In genomic region chr10:5938291-5938690, GRCh38 we compare ENCODE assay signal across 22 cellular contexts. TPM values are rescaled to one million over a fixed set of nuclear protein-coding genes. Genes with fewer than 3 reads are reported as not detected.
DNase-seq lines count a peak whose midpoint lies in the region; ATAC-seq, FAIRE-seq and TF ChIP-seq lines count a peak whose summit lies in the region.
"Had no signal": no experiment of that assay in that cellular context is flagged by ENCODE, and none has a peak within 500 bp of the region (broad histone marks: within the 10 kb centered on the region; RNA-seq: fewer than 3 reads in every experiment).

No MANE protein-coding gene starts in this region.

- H3K4me3 Mint-ChIP-seq in activated T-cell treated with anti-CD3 and anti-CD28 coated beads, Interleukin-2, amount 50 U/mL, for 72 hours = no peak overlapping the region
- H3K4me3 Mint-ChIP-seq in CD14-positive monocyte (no peak overlapping the region), neural crest cell (no peak overlapping the region)
- H3K4me3 Mint-ChIP-seq in activated T-helper 17 cell treated with anti-CD3 and anti-CD28 coated beads, Interleukin-2, amount 50 U/mL, for 72 hours = no peak overlapping the region
- H3K4me3 Mint-ChIP-seq in activated CD4-positive, alpha-beta T cell treated with anti-CD3 and anti-CD28 coated beads for 36 hours = no peak overlapping the region
- H3K4me3 Mint-ChIP-seq: CD4-positive, CD25-positive, alpha-beta regulatory T cell; CD8-positive, alpha-beta memory T cell; GM23338; IgD-negative memory B cell had no signal

- H3K27me3 Mint-ChIP-seq in activated T-cell treated with anti-CD3 and anti-CD28 coated beads, Interleukin-2, amount 50 U/mL, for 72 hours (ENCODE audit: low read depth) = no peaks in the 10 kb centered on the region
- H3K27me3 Mint-ChIP-seq in CD14-positive monocyte (ENCODE audit: low read depth in 3 of 3) (peaks cover 0 to 2% (median 0%) of the 10 kb centered on the region in 3 donors), neural crest cell (ENCODE audit: low read depth) (no peaks in the 10 kb centered on the region)
- H3K27me3 Mint-ChIP-seq in activated T-helper 17 cell treated with anti-CD3 and anti-CD28 coated beads, Interleukin-2, amount 50 U/mL, for 72 hours = no peaks in the 10 kb centered on the region
- H3K27me3 Mint-ChIP-seq in activated CD4-positive, alpha-beta T cell treated with anti-CD3 and anti-CD28 coated beads for 36 hours = no peaks in the 10 kb centered on the region
- H3K27me3 Mint-ChIP-seq: CD4-positive, CD25-positive, alpha-beta regulatory T cell; CD8-positive, alpha-beta memory T cell; IgD-negative memory B cell had no signal

- H3K36me3 Mint-ChIP-seq in activated T-cell treated with anti-CD3 and anti-CD28 coated beads, Interleukin-2, amount 50 U/mL, for 72 hours (ENCODE audit: insufficient read depth in 2 of 2) = peaks cover 3 to 11% of the 10 kb centered on the region in 2 donors
- H3K36me3 Mint-ChIP-seq in CD14-positive monocyte = peaks cover 44 to 54% of the 10 kb centered on the region in 2 donors
- H3K36me3 Mint-ChIP-seq in activated T-helper 17 cell treated with anti-CD3 and anti-CD28 coated beads, Interleukin-2, amount 50 U/mL, for 72 hours (ENCODE audit: low read depth) = peaks cover 55% of the 10 kb centered on the region
- peaks cover 17% of the 10 kb centered on the region for H3K36me3 Mint-ChIP-seq in neural crest cell (ENCODE audit: low read depth)
- peaks cover 14% of the 10 kb centered on the region for H3K36me3 Mint-ChIP-seq in activated CD4-positive, alpha-beta T cell treated with anti-CD3 and anti-CD28 coated beads for 36 hours (ENCODE audit: low read depth)

- CTCF ChIA-PET in activated CD4-positive, alpha-beta T cell treated with anti-CD3 and anti-CD28 coated beads for 36 hours (lab: Charles Lee) = interaction anchor here (0.9 kb wide), 1 partner anchor 34 kb away, joined by 3 read pairs; no protein-coding TSS in a partner anchor

- no peaks in the 10 kb centered on the region for H3K9me3 Mint-ChIP-seq in activated T-cell treated with anti-CD3 and anti-CD28 coated beads, Interleukin-2, amount 50 U/mL, for 72 hours
- no peaks in the 10 kb centered on the region for H3K9me3 Mint-ChIP-seq in CD14-positive monocyte
- H3K9me3 Mint-ChIP-seq in activated T-helper 17 cell treated with anti-CD3 and anti-CD28 coated beads, Interleukin-2, amount 50 U/mL, for 72 hours = no peaks in the 10 kb centered on the region
- H3K9me3 Mint-ChIP-seq in neural crest cell = no peaks in the 10 kb centered on the region
- H3K9me3 Mint-ChIP-seq in activated CD4-positive, alpha-beta T cell treated with anti-CD3 and anti-CD28 coated beads for 36 hours (ENCODE audit: low read depth) = no peaks in the 10 kb centered on the region
- H3K9me3 Mint-ChIP-seq: CD4-positive, CD25-positive, alpha-beta regulatory T cell; CD8-positive, alpha-beta memory T cell; GM23338; IgD-negative memory B cell had no signal

- no peak for ATAC-seq in activated T-cell treated with anti-CD3 and anti-CD28 coated beads, Interleukin-2, amount 50 U/mL, for 72 hours (replicated peaks in 1 of 2)
- ATAC-seq in activated T-helper 17 cell treated with anti-CD3 and anti-CD28 coated beads, Interleukin-2, amount 50 U/mL, for 72 hours (replicated peaks) = no peak
- ATAC-seq in activated CD4-positive, alpha-beta T cell treated with anti-CD3 and anti-CD28 coated beads for 36 hours = no peak
- ATAC-seq in HG02884 (IDR thresholded peaks at IDR 0.05; ENCODE audit: unreplicated experiment) = no peak
- ATAC-seq: GM23338 had no signal

- TF ChIP-seq CTCF in CD14-positive monocyte (IDR thresholded peaks at IDR 0.05) (no peak), neural crest cell (conservative IDR thresholded peaks at IDR 0.05) (no peak)

- no peak for FAIRE-seq in urothelium cell line (lab: Jason Lieb, UNC)
- FAIRE-seq: D721Med, GM18507, H54, HTR-8/SVneo had no signal

- POLR2A ChIA-PET in activated CD4-positive, alpha-beta T cell treated with anti-CD3 and anti-CD28 coated beads for 36 hours (lab: Charles Lee) = no interaction called here

- intact Hi-C loops in CD14-positive monocyte (cut with micrococcal nuclease) = no loop called here
- intact Hi-C loops in activated CD4-positive, alpha-beta T cell treated with anti-CD3 and anti-CD28 coated beads for 36 hours (cut with DNase I, micrococcal nuclease) = no loop called here

- DNase-seq in activated T-cell treated with anti-CD3 and anti-CD28 coated beads, Interleukin-2, amount 50 U/mL, for 72 hours = no peak
- no peak for DNase-seq in activated T-cell treated with anti-CD3 and anti-CD28 coated beads, Interleukin-2, amount 50 U/mL, for 1 hour
- DNase-seq in CD14-positive monocyte (ENCODE audit: low spot score) (no peak), neural crest cell (ENCODE audit: low read depth, low spot score) (no peak), urothelium cell line (ENCODE audit: low spot score) (no peak)
- no peak for DNase-seq in activated CD4-positive, alpha-beta T cell treated with anti-CD3 and anti-CD28 coated beads for 36 hours
- DNase-seq: 8988T; CD4-positive, CD25-positive, alpha-beta regulatory T cell; CD8-positive, alpha-beta memory T cell; COR-L47; DMS153; DMS79; GDM1; HCEC 1CT had no signal

- H3K27ac Mint-ChIP-seq in activated T-cell treated with anti-CD3 and anti-CD28 coated beads, Interleukin-2, amount 50 U/mL, for 72 hours = peak overlapping the region; percentile 11
- H3K27ac Mint-ChIP-seq in CD14-positive monocyte = peak overlapping the region in 5 of 7 donors; percentile 2 to 61 (median 43)
- H3K27ac Mint-ChIP-seq in activated T-helper 17 cell treated with anti-CD3 and anti-CD28 coated beads, Interleukin-2, amount 50 U/mL, for 72 hours = peak overlapping the region; percentile 18
- H3K27ac Mint-ChIP-seq in neural crest cell (ENCODE audit: unreplicated experiment) = peak overlapping the region; percentile 46
- H3K27ac Mint-ChIP-seq in activated CD4-positive, alpha-beta T cell treated with anti-CD3 and anti-CD28 coated beads for 36 hours = no peak overlapping the region
- H3K27ac Mint-ChIP-seq: GM23338, IgD-negative memory B cell had no signal

- no peaks in the 10 kb centered on the region for H3K4me1 Mint-ChIP-seq in activated T-cell treated with anti-CD3 and anti-CD28 coated beads, Interleukin-2, amount 50 U/mL, for 72 hours (ENCODE audit: low read depth)
- peaks cover 31% of the 10 kb centered on the region for H3K4me1 Mint-ChIP-seq in CD14-positive monocyte
- peaks cover 5% of the 10 kb centered on the region for H3K4me1 Mint-ChIP-seq in activated T-helper 17 cell treated with anti-CD3 and anti-CD28 coated beads, Interleukin-2, amount 50 U/mL, for 72 hours
- H3K4me1 Mint-ChIP-seq in neural crest cell = no peaks in the 10 kb centered on the region
- H3K4me1 Mint-ChIP-seq in activated CD4-positive, alpha-beta T cell treated with anti-CD3 and anti-CD28 coated beads for 36 hours = no peaks in the 10 kb centered on the region
- H3K4me1 Mint-ChIP-seq: CD4-positive, CD25-positive, alpha-beta regulatory T cell had no signal

RNA-seq across cellular contexts. Expression of gene IL15RA, which starts 39.1 kb away (rescaled TPM):
- total RNA-seq in activated T-cell treated with anti-CD3 and anti-CD28 coated beads, Interleukin-2, amount 50 U/mL, for 72 hours = 10 to 100 TPM; 23.7 to 30.0 TPM
- 10 to 100 TPM; 12.4 to 12.6 TPM for polyA plus RNA-seq in CD14-positive monocyte
- total RNA-seq in activated T-helper 17 cell treated with anti-CD3 and anti-CD28 coated beads, Interleukin-2, amount 50 U/mL, for 72 hours = 10 to 100 TPM; 25.5 to 28.2 TPM
- not detected in 2 replicates for total RNA-seq in neural crest cell
- 10 to 100 TPM; 19.7 to 22.1 TPM for total RNA-seq in activated CD4-positive, alpha-beta T cell treated with anti-CD3 and anti-CD28 coated beads for 36 hours

RNA-seq across cellular contexts. Expression of gene FBH1, which starts 48.2 kb away (rescaled TPM):
- total RNA-seq in activated T-cell treated with anti-CD3 and anti-CD28 coated beads, Interleukin-2, amount 50 U/mL, for 72 hours = 10 to 100 TPM; 51.0 to 53.6 TPM
- 10 to 100 TPM; 33.9 to 48.3 TPM for polyA plus RNA-seq in CD14-positive monocyte
- 10 to 100 TPM; 55.9 to 62.0 TPM for total RNA-seq in activated T-helper 17 cell treated with anti-CD3 and anti-CD28 coated beads, Interleukin-2, amount 50 U/mL, for 72 hours
- 73.7 and 74.6 TPM in 2 replicates for total RNA-seq in neural crest cell
- total RNA-seq in activated CD4-positive, alpha-beta T cell treated with anti-CD3 and anti-CD28 coated beads for 36 hours = 10 to 100 TPM; 53.3 to 56.2 TPM

RNA-seq across cellular contexts. Expression of gene ANKRD16, which starts 48.6 kb away (rescaled TPM):
- total RNA-seq in activated T-cell treated with anti-CD3 and anti-CD28 coated beads, Interleukin-2, amount 50 U/mL, for 72 hours = 1 to 10 TPM; 3.9 to 5.8 TPM
- polyA plus RNA-seq in CD14-positive monocyte = 1 to 10 TPM; 1.4 to 2.1 TPM
- 1 to 10 TPM; 4.6 to 6.8 TPM for total RNA-seq in activated T-helper 17 cell treated with anti-CD3 and anti-CD28 coated beads, Interleukin-2, amount 50 U/mL, for 72 hours
- 10.7 and 13.3 TPM in 2 replicates for total RNA-seq in neural crest cell
- 1 to 10 TPM; 7.5 to 8.3 TPM for total RNA-seq in activated CD4-positive, alpha-beta T cell treated with anti-CD3 and anti-CD28 coated beads for 36 hours

Comparison
In these comparisons a context has a peak if more than half of its experiments do, and no peak if none do; other contexts are left out.
1. RNA of gene IL15RA, which starts 39.1 kb away (total RNA-seq): 23.7 to 30.0 TPM in activated T-cell treated with anti-CD3 and anti-CD28 coated beads, Interleukin-2, amount 50 U/mL, for 72 hours, 25.5 to 28.2 TPM in activated T-helper 17 cell treated with anti-CD3 and anti-CD28 coated beads, Interleukin-2, amount 50 U/mL, for 72 hours and 19.7 to 22.1 TPM in activated CD4-positive, alpha-beta T cell treated with anti-CD3 and anti-CD28 coated beads for 36 hours; not detected in neural crest cell; every median in the first group is over 10 times any median in the second.